ENCODE assay signal across 13 cellular contexts in the genomic region with DNA sequence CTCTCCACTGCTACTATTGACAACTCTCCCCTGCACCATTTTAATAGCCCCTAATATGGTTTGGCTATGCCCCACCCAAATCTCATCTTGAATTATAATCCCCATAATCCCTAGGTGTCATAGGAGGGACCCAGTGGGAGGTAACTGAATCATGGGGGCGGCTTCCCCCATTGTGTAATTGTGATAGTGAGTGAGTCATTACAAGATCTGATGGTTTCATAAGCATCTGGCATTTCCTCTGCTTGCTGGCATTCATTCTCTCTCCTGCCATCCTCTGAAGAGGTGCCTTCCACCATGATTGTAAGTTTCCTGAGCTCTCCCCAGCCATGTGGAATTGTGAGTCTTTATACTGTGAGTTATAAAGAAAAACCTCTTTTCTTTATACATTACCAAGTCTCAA.
DNase-seq lines count a peak whose midpoint lies in the region; ATAC-seq and TF ChIP-seq lines count a peak whose summit lies in the region.
"Had no signal": no experiment of that assay in that cellular context is flagged by ENCODE, and none has a peak within 500 bp of the region (broad histone marks: within the 10 kb centered on the region; RNA-seq: fewer than 3 reads in every experiment).

No MANE protein-coding gene starts in this region.

- no peaks in the 10 kb centered on the region for H3K79me2 ChIP-seq in mammary epithelial cell (ENCODE audit: insufficient read depth, low read length)

- H3K27me3 ChIP-seq in mammary epithelial cell (ENCODE audit: insufficient read depth, low read length) (no peaks in the 10 kb centered on the region), stomach (no peaks in the 10 kb centered on the region)

- TF ChIP-seq CTCF in mammary epithelial cell (conservative IDR thresholded peaks at IDR 0.05 in 1 of 2, IDR thresholded peaks at IDR 0.05 in 1 of 2; ENCODE audit: extremely low read depth in 1 of 2, insufficient read depth in 1 of 2, low read depth in 1 of 2, low read length in 2 of 2): no peak
- no peak for TF ChIP-seq CTCF in stomach (IDR thresholded peaks at IDR 0.05)

- peaks cover 3% of the 10 kb centered on the region for H3K9me3 ChIP-seq in mammary epithelial cell (replicated peaks; ENCODE audit: insufficient read depth, low read length)
- H3K9me3 ChIP-seq in stomach: no peaks in the 10 kb centered on the region

- no peak overlapping the region for H3K4me2 ChIP-seq in mammary epithelial cell (ENCODE audit: insufficient read depth, low read depth, low read length)

- H4K20me1 ChIP-seq in mammary epithelial cell (ENCODE audit: insufficient read depth, low read length): no peaks in the 10 kb centered on the region

- H3K36me3 ChIP-seq in mammary epithelial cell (ENCODE audit: insufficient read depth, low read length) (no peaks in the 10 kb centered on the region), stomach (no peaks in the 10 kb centered on the region)

- H3K9ac ChIP-seq in mammary epithelial cell (ENCODE audit: insufficient read depth, low read length): no peak overlapping the region

- intact Hi-C loops in mammary epithelial cell (cut with micrococcal nuclease) (no loop called here), stomach (cut with DNase I; ENCODE audit: low total_unique reads) (no loop called here)

- CTCF ChIA-PET in mammary epithelial cell (lab: Charles Lee; ENCODE audit: low non-redundant PET): interaction anchor here (0.6 kb wide), 1 partner anchor 119 kb away, joined by 3 read pairs; no protein-coding TSS in a partner anchor

- H3K27ac ChIP-seq in mammary epithelial cell (ENCODE audit: insufficient read depth, low read depth, low read length) (no peak overlapping the region), stomach (no peak overlapping the region)
- H3K27ac ChIP-seq: 22Rv1 had no signal

- BruUV-seq in mammary epithelial cell (replicated peaks; lab: Mats Ljungman, UMichigan): no TSS peak

- TF ChIP-seq EP300 in stomach (IDR thresholded peaks at IDR 0.05): no peak

- peaks cover 2% of the 10 kb centered on the region for H3K4me1 ChIP-seq in mammary epithelial cell (ENCODE audit: insufficient read depth, low read length)
- no peaks in the 10 kb centered on the region for H3K4me1 ChIP-seq in stomach

- no peak for ATAC-seq in HG03039 (IDR thresholded peaks at IDR 0.05; ENCODE audit: unreplicated experiment)
- ATAC-seq in activated CD4-positive, CD25-positive, alpha-beta regulatory T cell treated with anti-CD3 and anti-CD28 coated beads, Interleukin-2, amount 50 U/mL, for 24 hours: no peak
- ATAC-seq: natural killer cell treated with Interleukin-12 subunit alpha and Interleukin-12 subunit beta and Interleukin-15 and Interleukin-18, amount 100 ng/mL, for 72 hours had no signal

- in situ Hi-C loops in mammary epithelial cell (cut with MboI; ENCODE audit: low sequenced_read_pairs in 2 of 2): no loop called here

- DNase-seq in DMS 273 (lab: John Stamatoyannopoulos, UW; ENCODE audit: unreplicated experiment): peak; percentile 16
- DNase-seq in DMS 273 treated with DMSO at 0.1 percent for 48 hours (lab: John Stamatoyannopoulos, UW): no peak
- peak; percentile 73 for DNase-seq in LHCN-M2 (ENCODE audit: low read depth)
- DNase-seq in mammary epithelial cell: peak; percentile 70
- peak; percentile 20 for DNase-seq in non-pigmented ciliary epithelial cell (ENCODE audit: low read depth)
- DNase-seq in stomach: no peak
- DNase-seq: activated gamma-delta T cell treated with Interleukin-2 at 50 U/mL for 16 hours, NCI-H187, substantia nigra had no signal

- no peak for TF ChIP-seq POLR2A in stomach (IDR thresholded peaks at IDR 0.05)

- no peak overlapping the region for H2AFZ ChIP-seq in mammary epithelial cell (ENCODE audit: low read depth, low read length)

- no CpG with 5 or more reads among the region's 1 CpG for WGBS in mammary epithelial cell (ENCODE audit: low coverage, missing lambda C conversion rate)
- 39 to 64% (median 46%) methylated on average over 1 of the region's 1 CpG for WGBS in stomach, 5 donors

- dilution Hi-C loops in mammary epithelial cell (cut with HindIII; ENCODE audit: low sequenced_read_pairs): no loop called here

- H3K4me3 ChIP-seq in mammary epithelial cell (replicated peaks in 1 of 3; ENCODE audit: insufficient read depth in 1 of 3, low read depth in 2 of 3, low read length in 3 of 3) (no peak overlapping the region), stomach (no peak overlapping the region)

Comparison
In these comparisons a context has a peak if more than half of its experiments do, and no peak if none do; other contexts are left out.
1. DNase-seq: peak in DMS 273 (single experiment), LHCN-M2 (single experiment), mammary epithelial cell (single experiment) and non-pigmented ciliary epithelial cell (single experiment); none in DMS 273 treated with DMSO at 0.1 percent for 48 hours (single experiment) and stomach (single experiment).